ENCODE assay signal across 15 cellular contexts in the genomic region with DNA sequence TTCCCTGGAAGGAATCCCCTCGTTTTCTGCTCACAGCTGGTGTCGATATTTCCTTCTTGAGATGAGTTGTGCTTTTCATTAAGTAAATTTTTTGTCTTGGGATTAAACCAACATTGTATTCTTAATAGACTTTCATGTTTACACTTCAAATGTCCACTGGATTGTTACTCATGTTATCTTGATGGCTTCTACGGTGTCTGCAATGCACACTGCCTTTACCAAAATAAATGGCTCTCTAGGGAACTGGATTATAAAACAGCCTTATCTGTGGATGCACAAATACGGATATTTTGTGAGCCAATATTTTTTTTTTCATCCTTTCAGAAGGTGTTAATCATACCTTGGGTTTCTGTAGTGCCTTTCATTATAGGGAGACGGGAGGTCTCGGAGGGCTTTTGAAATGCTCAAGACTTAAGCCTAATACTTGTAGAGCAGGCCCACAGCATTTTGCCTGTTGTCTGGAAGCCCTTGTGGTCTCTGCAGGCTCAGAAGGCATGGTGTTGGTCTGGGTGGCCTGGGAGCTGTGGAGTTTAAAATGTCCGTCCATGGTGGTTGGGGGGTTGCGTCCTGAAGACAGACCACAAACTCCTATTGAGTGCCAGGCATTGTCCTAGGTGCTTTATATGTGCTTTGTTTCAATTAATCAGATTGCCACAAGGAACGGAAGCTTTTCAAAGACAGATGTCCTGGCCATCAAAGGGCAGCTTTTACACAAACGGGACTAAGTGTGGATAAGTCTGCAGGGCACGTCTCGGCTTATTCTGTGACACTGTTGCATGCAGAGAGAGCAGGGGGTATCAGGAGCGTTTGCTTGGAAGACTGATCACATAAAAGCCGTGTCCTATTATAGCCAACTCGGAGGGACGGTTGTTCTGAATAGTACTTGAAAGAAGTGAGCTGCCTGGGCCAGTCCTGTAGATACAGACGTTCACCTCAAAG.
"Had no signal": no experiment of that assay in that cellular context is flagged by ENCODE, and none has a peak within 500 bp of the region (broad histone marks: within the 10 kb centered on the region; RNA-seq: fewer than 3 reads in every experiment).

No MANE protein-coding gene starts in this region.

- H3K27me3 ChIP-seq: SJCRH30 had no signal

- H3K27ac ChIP-seq: psoas muscle, SJCRH30 had no signal

- H3K4me3 Mint-ChIP-seq: activated CD4-positive, alpha-beta T cell treated with anti-CD3 and anti-CD28 coated beads, Interleukin-2, amount 10 ng/mL, durations not matched to agents 7 days and 5 days; activated T-cell treated with anti-CD3 and anti-CD28 coated beads, Interleukin-2, amount 50 U/mL, for 24 hours; nephron; stimulated activated effector memory CD8-positive, alpha-beta T cell treated with anti-CD3 and anti-CD28 coated beads, Interleukin-12 subunit alpha, Interleukin-12 subunit beta, amount 100 ng/mL, for 72 hours; T-helper 17 cell had no signal

- H3K4me1 ChIP-seq: psoas muscle, SJCRH30 had no signal

- H3K4me1 Mint-ChIP-seq: stimulated activated effector memory CD8-positive, alpha-beta T cell treated with anti-CD3 and anti-CD28 coated beads, Interleukin-12 subunit alpha, Interleukin-12 subunit beta, amount 100 ng/mL, for 72 hours had no signal

- H3K36me3 Mint-ChIP-seq: stimulated activated effector memory CD8-positive, alpha-beta T cell treated with anti-CD3 and anti-CD28 coated beads, Interleukin-12 subunit alpha, Interleukin-12 subunit beta, amount 100 ng/mL, for 72 hours had no signal

- H3K27ac Mint-ChIP-seq: activated CD4-positive, alpha-beta T cell treated with anti-CD3 and anti-CD28 coated beads, Interleukin-2, amount 10 ng/mL, durations not matched to agents 7 days and 5 days; activated T-cell treated with anti-CD3 and anti-CD28 coated beads, Interleukin-2, amount 50 U/mL, for 24 hours; nephron; stimulated activated effector memory CD8-positive, alpha-beta T cell treated with anti-CD3 and anti-CD28 coated beads, Interleukin-12 subunit alpha, Interleukin-12 subunit beta, amount 100 ng/mL, for 72 hours; T-helper 17 cell had no signal

- DNase-seq: activated CD4-positive, alpha-beta T cell treated with anti-CD3 and anti-CD28 coated beads, Interleukin-2, amount 10 ng/mL, durations not matched to agents 7 days and 5 days; activated naive CD4-positive, alpha-beta T cell treated with anti-CD3 and anti-CD28 coated beads, Interleukin-2, amount 50 U/mL, for 16 hours; activated T-cell treated with anti-CD3 and anti-CD28 coated beads, Interleukin-2, amount 50 U/mL, for 24 hours; dermis blood vessel endothelial cell; foreskin fibroblast; glutamatergic neuron; mesendoderm; psoas muscle; SJCRH30; stimulated activated CD4-positive, alpha-beta T cell treated with anti-CD3 and anti-CD28 coated beads, Interleukin-12 subunit alpha, Interleukin-12 subunit beta, amount 100 ng/mL, for 4 hours; stimulated activated CD4-positive, alpha-beta T cell treated with anti-CD3 and anti-CD28 coated beads, Interleukin-2, amount 100 ng/mL, for 24 hours; T-helper 17 cell; trophoblast cell had no signal

- H3K4me3 ChIP-seq: psoas muscle, SJCRH30 had no signal

- H3K9me3 Mint-ChIP-seq: activated CD4-positive, alpha-beta T cell treated with anti-CD3 and anti-CD28 coated beads, Interleukin-2, amount 10 ng/mL, durations not matched to agents 7 days and 5 days; activated T-cell treated with anti-CD3 and anti-CD28 coated beads, Interleukin-2, amount 50 U/mL, for 24 hours; nephron; stimulated activated effector memory CD8-positive, alpha-beta T cell treated with anti-CD3 and anti-CD28 coated beads, Interleukin-12 subunit alpha, Interleukin-12 subunit beta, amount 100 ng/mL, for 72 hours had no signal

- ATAC-seq: psoas muscle; stimulated activated effector memory CD8-positive, alpha-beta T cell treated with anti-CD3 and anti-CD28 coated beads, Interleukin-12 subunit alpha, Interleukin-12 subunit beta, amount 100 ng/mL, for 72 hours; T-helper 17 cell had no signal

- H3K36me3 ChIP-seq: SJCRH30 had no signal

- H3K9me3 ChIP-seq: psoas muscle, SJCRH30 had no signal
